8 cellular contexts compared by ENCODE assay signal in the genomic region with DNA sequence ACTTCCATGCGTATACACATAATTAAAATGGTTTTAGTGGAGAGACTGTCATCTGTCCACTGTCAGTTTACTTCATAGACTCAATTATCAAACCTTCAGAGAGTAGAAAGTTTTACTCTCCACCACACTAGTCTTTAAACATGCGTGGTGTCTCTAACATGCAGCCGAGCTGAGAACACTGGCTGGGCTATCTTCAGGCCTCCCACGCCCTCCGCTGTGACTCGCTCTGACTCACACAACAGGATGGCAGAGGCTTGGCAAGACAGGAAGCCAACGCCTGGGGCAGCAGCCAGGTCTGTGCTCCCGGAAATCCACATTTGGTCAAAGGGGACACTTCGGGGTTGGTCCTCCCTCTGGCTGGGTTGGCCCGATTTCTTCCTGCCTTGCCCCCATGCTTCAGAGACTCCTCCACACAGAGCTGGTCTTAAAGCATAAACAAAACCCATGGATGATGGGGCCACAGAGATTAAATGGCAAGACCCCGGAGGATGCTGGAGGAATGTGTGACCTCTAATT. TPM values are rescaled to one million over a fixed set of nuclear protein-coding genes. Genes with fewer than 3 reads are reported as not detected.
A peak's percentile ranks its signal among the peaks of the same experiment; 100 is the strongest.
DNase-seq lines count a peak whose midpoint lies in the region; TF ChIP-seq lines count a peak whose summit lies in the region.

No MANE protein-coding gene starts in this region.

- H3K79me2 ChIP-seq in DOHH2 (ENCODE audit: control insufficient read depth, low read length) = peaks cover 9% of the 10 kb centered on the region; the same call in 1 of the 2 replicates
- H3K79me2 ChIP-seq in GM23248 (ENCODE audit: insufficient read depth) = no peaks in the 10 kb centered on the region
- H3K79me2 ChIP-seq in MM.1S (ENCODE audit: low read length) = no peaks in the 10 kb centered on the region

- TF ChIP-seq CTCF in DOHH2 (IDR thresholded peaks at IDR 0.05; ENCODE audit: low read depth, low read length, poor library complexity, severe bottlenecking) (no peak), MM.1S (IDR thresholded peaks at IDR 0.05; ENCODE audit: low read length) (no peak), choroid plexus epithelial cell (conservative IDR thresholded peaks at IDR 0.05; ENCODE audit: low read depth, low read length) (no peak)

- H3K4me1 ChIP-seq in DOHH2 (ENCODE audit: control insufficient read depth, low read length) (peaks cover 89% of the 10 kb centered on the region), GM23248 (ENCODE audit: insufficient read depth) (peaks cover 38% of the 10 kb centered on the region), MM.1S (ENCODE audit: low read length) (peaks cover 33% of the 10 kb centered on the region)

- H3K27me3 ChIP-seq in DOHH2 (ENCODE audit: control insufficient read depth, low read length) = no peaks in the 10 kb centered on the region
- H3K27me3 ChIP-seq in GM23248 (replicated peaks; ENCODE audit: insufficient read depth) = no peaks in the 10 kb centered on the region
- no peaks in the 10 kb centered on the region for H3K27me3 ChIP-seq in MM.1S (replicated peaks; ENCODE audit: insufficient read depth, low read length)

- H3K4me2 ChIP-seq in DOHH2 (ENCODE audit: low read length) (peak overlapping the region; percentile 89), GM23248 (ENCODE audit: unreplicated experiment) (peak overlapping the region; percentile 80), MM.1S (ENCODE audit: low read depth, low read length) (peak overlapping the region; percentile 12)

- in situ Hi-C loops in GM23248 (cut with MboI) = no loop called here

- DNase-seq in GM23248 (peak; percentile 99), MM.1S (peak; percentile 96), choroid plexus epithelial cell (ENCODE audit: low read depth) (peak; percentile 89), medulla oblongata (ENCODE audit: extremely low spot score) (peak; percentile 89), NCI-H2227 treated with DMSO at 0.1 percent for 48 hours (lab: John Stamatoyannopoulos, UW) (no peak)
- peak; percentile 95 for DNase-seq in activated CD4-positive, alpha-beta T cell treated with anti-CD3 and anti-CD28 coated beads for 48 hours
- peak; percentile 50 to 70 for DNase-seq in stimulated activated CD8-positive, alpha-beta memory T cell treated with anti-CD3 and anti-CD28 coated beads, Interleukin-2, amount 100 ng/mL, for 1 hour (ENCODE audit: low read depth in 2 of 2)

- no peaks in the 10 kb centered on the region; the same call in 1 of the 2 replicates for H3K36me3 ChIP-seq in DOHH2 (ENCODE audit: control insufficient read depth, low read length)
- no peaks in the 10 kb centered on the region for H3K36me3 ChIP-seq in GM23248 (ENCODE audit: low read depth)
- H3K36me3 ChIP-seq in MM.1S (replicated peaks; ENCODE audit: insufficient read depth, low read length) = no peaks in the 10 kb centered on the region

- H3K27ac ChIP-seq in DOHH2 (ENCODE audit: low read depth, low read length) (peak overlapping the region; percentile 96), GM23248 (peak overlapping the region; percentile 95), MM.1S (ENCODE audit: low read length) (peak overlapping the region; percentile 67)

- H4K20me1 ChIP-seq in DOHH2 (ENCODE audit: control insufficient read depth, insufficient read depth, low read depth, low read length) (no peaks in the 10 kb centered on the region), GM23248 (ENCODE audit: insufficient read depth) (no peaks in the 10 kb centered on the region), MM.1S (ENCODE audit: insufficient read depth, low read length) (no peaks in the 10 kb centered on the region)

- H3K9me3 ChIP-seq in DOHH2 (ENCODE audit: control insufficient read depth, insufficient read depth, low read length) (no peaks in the 10 kb centered on the region), GM23248 (ENCODE audit: low read depth) (no peaks in the 10 kb centered on the region), MM.1S (replicated peaks; ENCODE audit: insufficient read depth, low read length) (no peaks in the 10 kb centered on the region)

- peak overlapping the region; percentile 34 for H2AFZ ChIP-seq in GM23248
- peak overlapping the region; percentile 39 for H2AFZ ChIP-seq in MM.1S (ENCODE audit: low read length)

- 8 to 9% methylated on average over 11 of the region's 11 CpGs for WGBS in GM23248 (ENCODE audit: low coverage in 1 of 2, low lambda C conversion rate in 2 of 2, missing lambda C conversion rate in 2 of 2), 2 experiments

- H3K4me3 ChIP-seq in DOHH2 (ENCODE audit: low read length) = peak overlapping the region; percentile 83
- peak overlapping the region; percentile 33 for H3K4me3 ChIP-seq in GM23248
- H3K4me3 ChIP-seq in MM.1S (ENCODE audit: low read length) = no peak overlapping the region
- H3K4me3 ChIP-seq in choroid plexus epithelial cell (ENCODE audit: low read depth, low read length) = no peak overlapping the region

- H3K9ac ChIP-seq in GM23248 (peak overlapping the region; percentile 71), MM.1S (ENCODE audit: low read length) (peak overlapping the region; percentile 8; the same call in 1 of the 2 replicates)

- H3K9me2 ChIP-seq in DOHH2 (replicated peaks; ENCODE audit: control insufficient read depth, low read length) (no peaks in the 10 kb centered on the region), GM23248 (ENCODE audit: insufficient read depth) (no peaks in the 10 kb centered on the region), MM.1S (replicated peaks; ENCODE audit: insufficient read depth, low read length) (no peaks in the 10 kb centered on the region)

- H3F3A ChIP-seq in DOHH2 (ENCODE audit: control insufficient read depth, insufficient read depth) (peaks cover 39% of the 10 kb centered on the region), GM23248 (ENCODE audit: insufficient read depth) (peaks cover 20% of the 10 kb centered on the region), MM.1S (ENCODE audit: insufficient read depth, low read length) (peaks cover 35% of the 10 kb centered on the region)

RNA-seq across cellular contexts. Expression of a gene that starts 22.7 kb away (rescaled TPM):
- total RNA-seq in GM23248 (2014; rRNA removed; shearing (Covaris generic)) = 92.8 and 98.3 TPM in 2 replicates
- 113 and 116 TPM in 2 replicates for polyA plus RNA-seq in GM23248 (2016; fragmentation: Nextera tagmentation; extraction: Ambion mirVana)

RNA-seq across cellular contexts. Expression of a gene that starts 55.8 kb away (rescaled TPM):
- total RNA-seq in GM23248 (2014; rRNA removed; shearing (Covaris generic)) = 19.1 and 24.0 TPM in 2 replicates
- polyA plus RNA-seq in GM23248 (2016; fragmentation: Nextera tagmentation; extraction: Ambion mirVana) = 55.9 and 65.1 TPM in 2 replicates

Comparison
In these comparisons a context has a peak if more than half of its experiments do, and no peak if none do; other contexts are left out.
1. H3K4me2 ChIP-seq: peak in every context shown above with its lines; median percentile 89 in DOHH2; 80 in GM23248; 12 in MM.1S.
2. H3K4me3 ChIP-seq: peak in DOHH2 (single experiment) and GM23248 (single experiment); none in MM.1S (single experiment) and choroid plexus epithelial cell (single experiment).
3. Peak in every context shown above with its lines, with median percentiles within 50 percentile points of each other: H3K27ac ChIP-seq.